In the genomic region with DNA sequence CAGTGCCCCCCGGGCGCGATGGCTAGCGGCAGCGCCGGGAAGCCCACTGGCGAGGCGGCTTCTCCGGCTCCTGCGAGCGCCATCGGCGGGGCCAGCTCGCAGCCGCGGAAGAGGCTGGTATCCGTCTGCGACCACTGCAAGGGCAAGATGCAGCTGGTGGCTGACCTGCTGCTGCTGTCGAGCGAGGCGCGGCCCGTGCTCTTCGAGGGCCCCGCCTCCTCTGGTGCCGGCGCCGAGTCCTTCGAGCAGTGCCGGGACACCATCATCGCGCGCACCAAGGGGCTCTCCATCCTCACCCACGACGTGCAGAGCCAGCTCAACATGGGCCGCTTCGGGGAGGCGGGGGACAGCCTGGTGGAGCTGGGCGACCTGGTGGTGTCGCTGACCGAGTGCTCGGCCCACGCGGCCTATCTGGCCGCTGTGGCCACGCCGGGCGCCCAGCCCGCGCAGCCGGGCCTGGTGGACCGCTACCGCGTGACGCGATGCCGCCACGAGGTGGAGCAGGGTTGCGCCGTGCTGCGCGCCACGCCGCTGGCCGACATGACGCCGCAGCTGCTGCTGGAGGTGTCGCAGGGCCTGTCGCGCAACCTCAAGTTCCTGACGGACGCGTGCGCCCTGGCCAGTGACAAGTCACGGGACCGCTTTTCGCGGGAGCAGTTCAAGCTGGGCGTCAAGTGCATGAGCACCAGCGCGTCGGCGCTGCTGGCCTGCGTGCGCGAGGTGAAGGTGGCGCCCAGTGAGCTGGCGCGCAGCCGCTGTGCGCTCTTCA, we compare ENCODE assay signal across 8 cellular contexts. TPM values are rescaled to one million over a fixed set of nuclear protein-coding genes. Genes with fewer than 3 reads are reported as not detected.
A peak's percentile ranks its signal among the peaks of the same experiment; 100 is the strongest.
DNase-seq lines count a peak whose midpoint lies in the region; ATAC-seq and TF ChIP-seq lines count a peak whose summit lies in the region.

No MANE protein-coding gene starts in this region.

- H3K9ac ChIP-seq in mammary epithelial cell (ENCODE audit: insufficient read depth, low read length): peak overlapping the region; percentile 81

- ATAC-seq in lower lobe of right lung (no peak), upper lobe of right lung (no peak), GM18519 (IDR thresholded peaks at IDR 0.05; ENCODE audit: low FRiP score, unreplicated experiment) (no peak), sciatic nerve (no peak)

- peaks cover 7% of the 10 kb centered on the region for H3K4me1 ChIP-seq in HEK293 (ENCODE audit: control insufficient read depth, insufficient read depth, low read length)
- H3K4me1 ChIP-seq in mammary epithelial cell (ENCODE audit: insufficient read depth, low read length): peaks cover 13% of the 10 kb centered on the region
- H3K4me1 ChIP-seq in lower lobe of right lung: peaks cover 49% of the 10 kb centered on the region
- H3K4me1 ChIP-seq in upper lobe of right lung: peaks cover 38% of the 10 kb centered on the region

- dilution Hi-C loops in mammary epithelial cell (cut with HindIII; ENCODE audit: low sequenced_read_pairs): no loop called here

- TF ChIP-seq CTCF in 22Rv1 (IDR thresholded peaks at IDR 0.05) (no peak), HEK293 (tag by site-specific recombination; IDR thresholded peaks at IDR 0.05) (no peak), mammary epithelial cell (conservative IDR thresholded peaks at IDR 0.05 in 1 of 2, IDR thresholded peaks at IDR 0.05 in 1 of 2; ENCODE audit: extremely low read depth in 1 of 2, insufficient read depth in 1 of 2, low read depth in 1 of 2, low read length in 2 of 2) (no peak), lower lobe of right lung (IDR thresholded peaks at IDR 0.05) (no peak), upper lobe of right lung (IDR thresholded peaks at IDR 0.05) (no peak)

- H3K79me2 ChIP-seq in mammary epithelial cell (ENCODE audit: insufficient read depth, low read length): peaks cover 70% of the 10 kb centered on the region

- peak overlapping the region; percentile 86 for H2AFZ ChIP-seq in mammary epithelial cell (ENCODE audit: low read depth, low read length)

- H3K27me3 ChIP-seq in mammary epithelial cell (ENCODE audit: insufficient read depth, low read length) (no peaks in the 10 kb centered on the region), lower lobe of right lung (ENCODE audit: low read depth) (no peaks in the 10 kb centered on the region), upper lobe of right lung (no peaks in the 10 kb centered on the region)

- in situ Hi-C loops in mammary epithelial cell (cut with MboI; ENCODE audit: low sequenced_read_pairs in 2 of 2): no loop called here

- intact Hi-C loops in mammary epithelial cell (cut with micrococcal nuclease) (no loop called here), lower lobe of right lung (cut with DNase I) (loop anchor here (10.0 kb wide), 1 partner anchor 92 kb away; no protein-coding TSS in a partner anchor), upper lobe of right lung (cut with DNase I) (no loop called here), sciatic nerve (cut with DNase I) (no loop called here)

- 54% methylated on average over 13 of the region's 91 CpGs for WGBS in mammary epithelial cell (ENCODE audit: low coverage, missing lambda C conversion rate)

- peaks cover 2% of the 10 kb centered on the region for H4K20me1 ChIP-seq in mammary epithelial cell (ENCODE audit: insufficient read depth, low read length)

- POLR2A ChIA-PET in HEK293 (lab: Yijun Ruan, JAX): interaction anchor here (0.6 to 2.2 kb wide), 7 partner anchors 12 to 223 kb away, joined by 3 to 22 read pairs (median 3); a partner anchor contains a TSS

- BruUV-seq in mammary epithelial cell (replicated peaks; lab: Mats Ljungman, UMichigan): no TSS peak

- H3K4me2 ChIP-seq in mammary epithelial cell (ENCODE audit: insufficient read depth, low read depth, low read length): peak overlapping the region; percentile 86

- H3K27ac ChIP-seq in 22Rv1 (peak overlapping the region; percentile 94), HEK293 (ENCODE audit: extremely low read depth, low read depth, low read length) (peak overlapping the region; percentile 94; the same call in 1 of the 2 replicates), mammary epithelial cell (ENCODE audit: insufficient read depth, low read depth, low read length) (peak overlapping the region; percentile 90), lower lobe of right lung (peak overlapping the region; percentile 99), upper lobe of right lung (peak overlapping the region; percentile 98)

- H3K4me3 ChIP-seq in HEK293 (ENCODE audit: low read depth, low read length): peak overlapping the region; percentile 78
- peak overlapping the region; percentile 49 to 80 (median 54) for H3K4me3 ChIP-seq in mammary epithelial cell (replicated peaks in 1 of 3; ENCODE audit: insufficient read depth in 1 of 3, low read depth in 2 of 3, low read length in 3 of 3)
- peak overlapping the region; percentile 93 for H3K4me3 ChIP-seq in lower lobe of right lung
- peak overlapping the region; percentile 90 for H3K4me3 ChIP-seq in upper lobe of right lung

- CTCF ChIA-PET in HEK293 (lab: Yijun Ruan, JAX): interaction anchor here (0.5 to 4.7 kb wide), 2 partner anchors 36 to 264 kb away, joined by 3 to 31 read pairs; no protein-coding TSS in a partner anchor
- CTCF ChIA-PET in mammary epithelial cell (lab: Charles Lee; ENCODE audit: low non-redundant PET): no interaction called here

- H3K9me3 ChIP-seq in HEK293 (ENCODE audit: control insufficient read depth, insufficient read depth, low read depth, low read length): no peaks in the 10 kb centered on the region
- H3K9me3 ChIP-seq in mammary epithelial cell (replicated peaks; ENCODE audit: insufficient read depth, low read length): no peaks in the 10 kb centered on the region
- H3K9me3 ChIP-seq in lower lobe of right lung: no peaks in the 10 kb centered on the region
- H3K9me3 ChIP-seq in upper lobe of right lung: no peaks in the 10 kb centered on the region

- no peak for DNase-seq in mammary epithelial cell
- DNase-seq in lower lobe of right lung: peak; percentile 56
- DNase-seq in upper lobe of right lung: no peak
- no peak for DNase-seq in pons (ENCODE audit: low spot score)
- no peak for DNase-seq in sciatic nerve (ENCODE audit: low spot score)

- H3K36me3 ChIP-seq in HEK293 (ENCODE audit: control insufficient read depth in 2 of 2, insufficient read depth in 1 of 2, low read length in 2 of 2): peaks cover 3 to 9% of the 10 kb centered on the region in 2 experiments; a peak in 2 of 3 replicates
- peaks cover 3% of the 10 kb centered on the region for H3K36me3 ChIP-seq in mammary epithelial cell (ENCODE audit: insufficient read depth, low read length)
- H3K36me3 ChIP-seq in lower lobe of right lung: peaks cover 23% of the 10 kb centered on the region
- H3K36me3 ChIP-seq in upper lobe of right lung: peaks cover 20% of the 10 kb centered on the region

TF ChIP-seq in HEK293, 187 proteins besides CTCF, POLR2A, EP300 and RAD21:
- TF ChIP-seq ZNF843 (tag by site-specific recombination; IDR thresholded peaks at IDR 0.05) (no peak), ZNF114 (tag by site-specific recombination; IDR thresholded peaks at IDR 0.05) (no peak), ZNF560 (tag by site-specific recombination; IDR thresholded peaks at IDR 0.05; ENCODE audit: borderline replicate concordance) (no peak)

RNA-seq across cellular contexts. Expression of a gene that starts 1.7 kb away (rescaled TPM):
- total RNA-seq in mammary epithelial cell: 10 to 100 TPM; 16.8 to 18.1 TPM
- 10.0 TPM for polyA plus RNA-seq in mammary epithelial cell
- polyA minus RNA-seq in mammary epithelial cell: 5.0 TPM
- total RNA-seq in lower lobe of right lung: 24.7 TPM
- total RNA-seq in upper lobe of right lung: 27.8 TPM
- 14.0 TPM for total RNA-seq in sciatic nerve

RNA-seq across cellular contexts. Expression of a gene that starts 12.8 kb away (rescaled TPM):
- total RNA-seq in mammary epithelial cell (10 to 100 TPM; 13.2 to 25.9 TPM), lower lobe of right lung (24.2 TPM), upper lobe of right lung (26.7 TPM), sciatic nerve (35.3 TPM)
- polyA plus RNA-seq in mammary epithelial cell: 15.7 TPM
- polyA minus RNA-seq in mammary epithelial cell: 26.1 TPM
